In the genomic region with DNA sequence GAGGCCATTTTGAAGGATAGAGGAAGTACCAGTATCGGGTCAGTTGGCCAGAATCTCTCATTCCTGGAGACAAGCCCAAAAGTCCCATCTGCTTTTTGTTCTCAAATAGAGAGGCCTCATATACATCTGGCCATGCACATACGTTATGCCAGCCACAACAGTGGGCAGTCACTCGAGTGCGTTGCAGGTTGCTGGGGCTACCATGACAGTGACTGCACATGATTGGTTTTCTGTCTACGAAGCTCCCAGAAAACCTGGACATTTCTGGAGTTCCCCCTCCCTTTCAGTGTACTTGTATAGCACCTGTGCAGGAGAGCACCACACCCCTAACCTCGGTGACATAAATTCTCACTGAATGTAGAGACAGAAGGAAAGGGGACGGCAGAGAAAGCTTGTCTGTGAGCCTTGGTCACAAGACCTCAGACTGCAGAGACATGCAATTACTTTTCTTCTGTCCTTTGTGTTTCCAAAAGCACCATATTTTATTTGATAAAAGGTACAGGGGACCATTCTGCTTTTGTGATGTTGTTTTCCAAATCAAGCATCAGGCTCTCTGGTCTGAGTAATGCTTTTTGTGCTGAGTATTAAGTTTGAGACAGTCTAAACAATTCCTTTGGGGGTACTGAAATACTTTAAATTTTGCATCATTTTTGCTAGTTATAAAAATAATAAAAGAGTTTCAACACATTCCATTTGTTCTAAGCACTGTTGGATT, we compare ENCODE assay signal across 17 cellular contexts.
A peak's percentile ranks its signal among the peaks of the same experiment; 100 is the strongest.
DNase-seq lines count a peak whose midpoint lies in the region; ATAC-seq and TF ChIP-seq lines count a peak whose summit lies in the region.
"Had no signal": no experiment of that assay in that cellular context is flagged by ENCODE, and none has a peak within 500 bp of the region (broad histone marks: within the 10 kb centered on the region; RNA-seq: fewer than 3 reads in every experiment).

No MANE protein-coding gene starts in this region.

- TF ChIP-seq POLR2A in uterus (IDR thresholded peaks at IDR 0.05) = no peak

- intact Hi-C loops in Calu3 (cut with micrococcal nuclease; ENCODE audit: unreplicated experiment) (no loop called here), uterus (cut with DNase I; ENCODE audit: low total_unique reads) (no loop called here)

- H3K27me3 ChIP-seq in neural progenitor cell (no peaks in the 10 kb centered on the region), uterus (no peaks in the 10 kb centered on the region)
- H3K27me3 ChIP-seq: adrenal gland had no signal

- H3K36me3 ChIP-seq in neural progenitor cell = no peaks in the 10 kb centered on the region
- H3K36me3 ChIP-seq in uterus = no peaks in the 10 kb centered on the region
- H3K36me3 ChIP-seq: adrenal gland had no signal

- H3K4me3 Mint-ChIP-seq in Calu3 (ENCODE audit: low read depth, unreplicated experiment) (no peak overlapping the region), neural progenitor cell (no peak overlapping the region)
- no peak overlapping the region for H3K4me3 Mint-ChIP-seq in stimulated activated memory B cell treated with anti-CD40 and anti-IgM and Interleukin-4, amounts not matched to agents 10 μg/mL and 1 μg/mL and 100 μg/mL, for 72 hours
- H3K4me3 Mint-ChIP-seq: activated B cell treated with CpG ODN at 0.5 μM for 24 hours had no signal

- H3K4me3 ChIP-seq in neural progenitor cell (no peak overlapping the region), uterus (no peak overlapping the region)
- H3K4me3 ChIP-seq: adrenal gland had no signal

- H4K20me1 ChIP-seq in neural progenitor cell (ENCODE audit: low read depth) = peaks cover 35% of the 10 kb centered on the region

- no peak for DNase-seq in Calu3
- peak; percentile 76 for DNase-seq in NCI-H69 (lab: John Stamatoyannopoulos, UW)
- DNase-seq in glomerular visceral epithelial cell (ENCODE audit: extremely low spot score) = peak; percentile 35
- no peak for DNase-seq in neural progenitor cell (ENCODE audit: low spot score)
- DNase-seq in uterus = no peak
- DNase-seq in activated CD4-positive, alpha-beta T cell treated with anti-CD3 and anti-CD28 coated beads, Interleukin-2, amount 50 U/mL, for 4 hours = no peak
- DNase-seq: activated B cell treated with CpG ODN at 0.5 μM for 24 hours, adrenal gland, cerebellar nuclear complex, COR-L47, GDM1, glutamatergic neuron, left cardiac atrium, NCI-H1436 treated with DMSO at 0.1 percent for 48 hours, T-helper 2 cell had no signal

- H3K4me1 Mint-ChIP-seq in Calu3 (ENCODE audit: low read depth, unreplicated experiment) (peaks cover 17% of the 10 kb centered on the region), neural progenitor cell (peaks cover 64% of the 10 kb centered on the region)
- H3K4me1 Mint-ChIP-seq in stimulated activated memory B cell treated with anti-CD40 and anti-IgM and Interleukin-4, amounts not matched to agents 10 μg/mL and 1 μg/mL and 100 μg/mL, for 72 hours = no peaks in the 10 kb centered on the region
- H3K4me1 Mint-ChIP-seq: activated B cell treated with CpG ODN at 0.5 μM for 24 hours had no signal

- H3K27ac ChIP-seq in neural progenitor cell = no peak overlapping the region
- no peak overlapping the region for H3K27ac ChIP-seq in uterus

- peaks cover 18% of the 10 kb centered on the region for H3K4me1 ChIP-seq in neural progenitor cell
- H3K4me1 ChIP-seq in uterus = no peaks in the 10 kb centered on the region

- H3K79me2 ChIP-seq in neural progenitor cell (ENCODE audit: low read depth) = peaks cover 8% of the 10 kb centered on the region

- H3F3A ChIP-seq in neural progenitor cell (ENCODE audit: low read depth) = peaks cover 20% of the 10 kb centered on the region

- no peak overlapping the region for H3K4me2 ChIP-seq in neural progenitor cell

- H2AFZ ChIP-seq in neural progenitor cell (replicated peaks) = no peak overlapping the region

- H3K27me3 Mint-ChIP-seq in Calu3 (ENCODE audit: unreplicated experiment) = no peaks in the 10 kb centered on the region
- H3K27me3 Mint-ChIP-seq in neural progenitor cell (ENCODE audit: insufficient read depth, low read depth) = peaks cover 6% of the 10 kb centered on the region
- H3K27me3 Mint-ChIP-seq in stimulated activated memory B cell treated with anti-CD40 and anti-IgM and Interleukin-4, amounts not matched to agents 10 μg/mL and 1 μg/mL and 100 μg/mL, for 72 hours = no peaks in the 10 kb centered on the region

- H3K9me3 ChIP-seq in neural progenitor cell (ENCODE audit: low read depth) = no peaks in the 10 kb centered on the region
- H3K9me3 ChIP-seq in uterus = no peaks in the 10 kb centered on the region
- H3K9me3 ChIP-seq: adrenal gland had no signal

- no peak overlapping the region for H3K9ac ChIP-seq in neural progenitor cell

- TF ChIP-seq CTCF in Calu3 (IDR thresholded peaks at IDR 0.05; ENCODE audit: unreplicated experiment) (no peak), neural progenitor cell (IDR thresholded peaks at IDR 0.05) (no peak), uterus (IDR thresholded peaks at IDR 0.05) (no peak)

- no peak for ATAC-seq in HG03139 (IDR thresholded peaks at IDR 0.05; ENCODE audit: unreplicated experiment)
- ATAC-seq in stimulated activated memory B cell treated with anti-CD40 and anti-IgM and Interleukin-4, amounts not matched to agents 10 μg/mL and 1 μg/mL and 100 μg/mL, for 72 hours = no peak
- ATAC-seq: left cardiac atrium had no signal

- H3K27ac Mint-ChIP-seq in Calu3 (ENCODE audit: unreplicated experiment) (peak overlapping the region; percentile 58), neural progenitor cell (peak overlapping the region; percentile 66)
- H3K27ac Mint-ChIP-seq in stimulated activated memory B cell treated with anti-CD40 and anti-IgM and Interleukin-4, amounts not matched to agents 10 μg/mL and 1 μg/mL and 100 μg/mL, for 72 hours = no peak overlapping the region
- H3K27ac Mint-ChIP-seq: activated B cell treated with CpG ODN at 0.5 μM for 24 hours had no signal

- H3K36me3 Mint-ChIP-seq in Calu3 (ENCODE audit: insufficient read depth, unreplicated experiment) (peaks cover 8% of the 10 kb centered on the region), neural progenitor cell (peaks cover 45% of the 10 kb centered on the region)
- no peaks in the 10 kb centered on the region for H3K36me3 Mint-ChIP-seq in stimulated activated memory B cell treated with anti-CD40 and anti-IgM and Interleukin-4, amounts not matched to agents 10 μg/mL and 1 μg/mL and 100 μg/mL, for 72 hours

- CTCF ChIA-PET in Calu3 (lab: Charles Lee) = interaction anchor here (1.1 to 1.2 kb wide), 2 partner anchors 20 to 41 kb away, joined by 3 to 4 read pairs; no protein-coding TSS in a partner anchor

- H3K9me3 Mint-ChIP-seq in Calu3 (ENCODE audit: low read depth, unreplicated experiment) (no peaks in the 10 kb centered on the region), neural progenitor cell (no peaks in the 10 kb centered on the region)
- no peaks in the 10 kb centered on the region for H3K9me3 Mint-ChIP-seq in stimulated activated memory B cell treated with anti-CD40 and anti-IgM and Interleukin-4, amounts not matched to agents 10 μg/mL and 1 μg/mL and 100 μg/mL, for 72 hours

- BruUV-seq in Calu3 (replicated peaks; lab: Mats Ljungman, UMichigan) = no TSS peak

Comparison
In these comparisons a context has a peak if more than half of its experiments do, and no peak if none do; other contexts are left out.
1. DNase-seq: peak in NCI-H69 (single experiment) and glomerular visceral epithelial cell (single experiment); none in Calu3 (single experiment), neural progenitor cell (single experiment), uterus (0 of 2) and activated CD4-positive, alpha-beta T cell treated with anti-CD3 and anti-CD28 coated beads, Interleukin-2, amount 50 U/mL, for 4 hours (0 of 2).